10 cellular contexts compared by ENCODE assay signal in the genomic region with DNA sequence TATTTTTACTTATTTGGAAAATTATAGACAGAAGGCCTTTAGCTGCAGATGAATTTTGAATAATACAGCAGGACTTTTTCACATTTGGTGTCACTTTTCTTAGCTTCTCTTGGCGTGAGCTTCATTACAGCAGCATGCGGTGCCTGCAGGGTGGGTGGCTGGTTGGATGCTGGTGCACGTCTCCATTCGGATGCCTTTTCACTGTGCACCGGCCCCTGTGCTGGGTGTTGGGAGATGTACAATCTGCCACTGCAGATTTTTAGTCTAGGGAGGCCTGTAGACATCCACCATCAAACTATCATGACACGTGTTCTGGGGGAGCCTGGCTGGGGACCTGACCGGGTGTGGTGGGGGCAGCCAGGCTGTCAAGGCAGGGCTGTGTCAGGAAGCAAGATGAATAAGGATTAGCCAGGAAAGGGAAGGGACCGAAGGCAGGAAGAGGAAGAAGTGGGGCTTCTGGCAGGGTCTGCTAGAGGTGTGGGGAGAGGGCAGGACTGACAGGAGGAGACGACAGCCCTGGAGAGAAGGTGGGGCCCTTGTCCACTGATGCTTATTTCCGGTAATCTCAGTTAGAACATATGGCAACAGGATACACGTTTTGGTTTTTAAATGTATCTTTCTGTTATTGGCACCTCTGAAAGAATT.
DNase-seq lines count a peak whose midpoint lies in the region; ATAC-seq and TF ChIP-seq lines count a peak whose summit lies in the region.
"Had no signal": no experiment of that assay in that cellular context is flagged by ENCODE, and none has a peak within 500 bp of the region (broad histone marks: within the 10 kb centered on the region; RNA-seq: fewer than 3 reads in every experiment).

No MANE protein-coding gene starts in this region.

- H3K27me3 Mint-ChIP-seq in activated naive CD4-positive, alpha-beta T cell treated with anti-CD3 and anti-CD28 coated beads, Interleukin-2, amount 10 ng/mL, durations not matched to agents 7 days and 5 days = no peaks in the 10 kb centered on the region
- H3K27me3 Mint-ChIP-seq in activated naive CD8-positive, alpha-beta T cell treated with anti-CD3 and anti-CD28 coated beads, Interleukin-2, amount 50 U/mL, for 24 hours = no peaks in the 10 kb centered on the region

- H3K4me1 ChIP-seq in right lobe of liver (peaks cover 0 to 22% (median 4%) of the 10 kb centered on the region in 4 donors), transverse colon (peaks cover 3 to 42% (median 15%) of the 10 kb centered on the region in 4 donors)

- H3K36me3 Mint-ChIP-seq in activated naive CD4-positive, alpha-beta T cell treated with anti-CD3 and anti-CD28 coated beads, Interleukin-2, amount 10 ng/mL, durations not matched to agents 7 days and 5 days = peaks cover 28% of the 10 kb centered on the region
- peaks cover 27% of the 10 kb centered on the region for H3K36me3 Mint-ChIP-seq in activated naive CD8-positive, alpha-beta T cell treated with anti-CD3 and anti-CD28 coated beads, Interleukin-2, amount 50 U/mL, for 24 hours (ENCODE audit: low read depth)

- WGBS in right lobe of liver (ENCODE audit: insufficient coverage, low coverage, low lambda C conversion rate, missing lambda C conversion rate) = 60% methylated on average over 11 of the region's 11 CpGs
- 60 to 72% methylated on average over 6 to 11 of the region's 11 CpGs for WGBS in transverse colon (ENCODE audit: low coverage in 1 of 2), 2 donors

- intact Hi-C loops in right lobe of liver (cut with DNase I) (no loop called here), transverse colon (cut with DNase I; ENCODE audit: low total_unique reads) (no loop called here)

- H3K4me3 ChIP-seq in right lobe of liver (peak overlapping the region; percentile 7 to 26 (median 16)), transverse colon (no peak overlapping the region)
- H3K4me3 ChIP-seq: ovary had no signal

- H3K4me1 Mint-ChIP-seq in activated naive CD4-positive, alpha-beta T cell treated with anti-CD3 and anti-CD28 coated beads, Interleukin-2, amount 10 ng/mL, durations not matched to agents 7 days and 5 days = peaks cover 42% of the 10 kb centered on the region
- H3K4me1 Mint-ChIP-seq in activated naive CD8-positive, alpha-beta T cell treated with anti-CD3 and anti-CD28 coated beads, Interleukin-2, amount 50 U/mL, for 24 hours = peaks cover 70% of the 10 kb centered on the region

- H3K4me3 Mint-ChIP-seq in activated naive CD4-positive, alpha-beta T cell treated with anti-CD3 and anti-CD28 coated beads, Interleukin-2, amount 10 ng/mL, durations not matched to agents 7 days and 5 days = no peak overlapping the region
- no peak overlapping the region for H3K4me3 Mint-ChIP-seq in activated naive CD8-positive, alpha-beta T cell treated with anti-CD3 and anti-CD28 coated beads, Interleukin-2, amount 50 U/mL, for 24 hours

- peak overlapping the region; percentile 47 for H3K27ac Mint-ChIP-seq in activated naive CD4-positive, alpha-beta T cell treated with anti-CD3 and anti-CD28 coated beads, Interleukin-2, amount 10 ng/mL, durations not matched to agents 7 days and 5 days
- H3K27ac Mint-ChIP-seq in activated naive CD8-positive, alpha-beta T cell treated with anti-CD3 and anti-CD28 coated beads, Interleukin-2, amount 50 U/mL, for 24 hours = peak overlapping the region; percentile 71

- TF ChIP-seq POLR2A in right lobe of liver (IDR thresholded peaks at IDR 0.05) (no peak), transverse colon (IDR thresholded peaks at IDR 0.05) (no peak)

- ATAC-seq in activated naive CD8-positive, alpha-beta T cell treated with anti-CD3 and anti-CD28 coated beads, Interleukin-2, amount 50 U/mL, for 24 hours = no peak
- ATAC-seq in right lobe of liver = peak; percentile 8 to 32 (median 29)
- ATAC-seq in HG03442 (IDR thresholded peaks at IDR 0.05; ENCODE audit: unreplicated experiment) = no peak

- DNase-seq in activated naive CD4-positive, alpha-beta T cell treated with anti-CD3 and anti-CD28 coated beads, Interleukin-2, amount 10 ng/mL, durations not matched to agents 7 days and 5 days = no peak
- no peak for DNase-seq in activated naive CD4-positive, alpha-beta T cell treated with Interleukin-2 at 50 U/mL for 16 hours
- no peak for DNase-seq in activated naive CD8-positive, alpha-beta T cell treated with anti-CD3 and anti-CD28 coated beads, Interleukin-2, amount 50 U/mL, for 24 hours
- DNase-seq in right lobe of liver (no peak), transverse colon (no peak)
- DNase-seq in activated CD8-positive, alpha-beta memory T cell treated with anti-CD3 and anti-CD28 coated beads, Interleukin-2, amount 50 U/mL, for 4 hours = no peak
- no peak for DNase-seq in activated CD4-positive, alpha-beta T cell treated with anti-CD3 and anti-CD28 coated beads for 1 hour
- DNase-seq: effector memory CD4-positive, alpha-beta T cell had no signal

- in situ Hi-C loops in transverse colon (cut with MboI; ENCODE audit: low pct_ligation_motif_present in 1 of 4, low pct_unique_long_range_greater_than_20kb in 1 of 4, low sequenced_read_pairs in 3 of 4) = loop anchor here in 1 of 4 donors (25.0 kb wide), 1 partner anchor 292 kb away; the partner anchor contains the start of gene ANKRD10

- H3K9me3 ChIP-seq in right lobe of liver = no peaks in the 10 kb centered on the region
- no peaks in the 10 kb centered on the region for H3K9me3 ChIP-seq in transverse colon
- H3K9me3 ChIP-seq: ovary had no signal

- TF ChIP-seq CTCF in right lobe of liver (IDR thresholded peaks at IDR 0.05) = no peak
- TF ChIP-seq CTCF in transverse colon (IDR thresholded peaks at IDR 0.05) = no peak

- H3K36me3 ChIP-seq in right lobe of liver = no peaks in the 10 kb centered on the region
- H3K36me3 ChIP-seq in transverse colon = no peaks in the 10 kb centered on the region
- H3K36me3 ChIP-seq: ovary had no signal

- CTCF ChIA-PET in activated naive CD4-positive, alpha-beta T cell treated with anti-CD3 and anti-CD28 coated beads, Interleukin-2, amount 10 ng/mL, durations not matched to agents 7 days and 5 days (lab: Charles Lee) = interaction anchor here (0.7 to 1.4 kb wide), 3 partner anchors 15 to 1488 kb away, joined by 3 read pairs; no protein-coding TSS in a partner anchor

- TF ChIP-seq EP300 in transverse colon (IDR thresholded peaks at IDR 0.05; ENCODE audit: low read depth) = no peak

- H3K9me3 Mint-ChIP-seq in activated naive CD4-positive, alpha-beta T cell treated with anti-CD3 and anti-CD28 coated beads, Interleukin-2, amount 10 ng/mL, durations not matched to agents 7 days and 5 days = no peaks in the 10 kb centered on the region
- H3K9me3 Mint-ChIP-seq in activated naive CD8-positive, alpha-beta T cell treated with anti-CD3 and anti-CD28 coated beads, Interleukin-2, amount 50 U/mL, for 24 hours = no peaks in the 10 kb centered on the region

- no peaks in the 10 kb centered on the region for H3K27me3 ChIP-seq in right lobe of liver
- H3K27me3 ChIP-seq in transverse colon = no peaks in the 10 kb centered on the region
- H3K27me3 ChIP-seq: ovary had no signal

- H3K27ac ChIP-seq in right lobe of liver (peak overlapping the region; percentile 24 to 49 (median 27)), transverse colon (peak overlapping the region in 3 of 4 donors; percentile 48 to 70 (median 59))

Comparison
In these comparisons a context has a peak if more than half of its experiments do, and no peak if none do; other contexts are left out.
1. ATAC-seq: peak in right lobe of liver (4 of 4); none in activated naive CD8-positive, alpha-beta T cell treated with anti-CD3 and anti-CD28 coated beads, Interleukin-2, amount 50 U/mL, for 24 hours (single experiment) and HG03442 (single experiment).
2. H3K4me3 ChIP-seq: peak in right lobe of liver (3 of 3); none in transverse colon (0 of 4).